8 cellular contexts compared by ENCODE assay signal in the genomic region with DNA sequence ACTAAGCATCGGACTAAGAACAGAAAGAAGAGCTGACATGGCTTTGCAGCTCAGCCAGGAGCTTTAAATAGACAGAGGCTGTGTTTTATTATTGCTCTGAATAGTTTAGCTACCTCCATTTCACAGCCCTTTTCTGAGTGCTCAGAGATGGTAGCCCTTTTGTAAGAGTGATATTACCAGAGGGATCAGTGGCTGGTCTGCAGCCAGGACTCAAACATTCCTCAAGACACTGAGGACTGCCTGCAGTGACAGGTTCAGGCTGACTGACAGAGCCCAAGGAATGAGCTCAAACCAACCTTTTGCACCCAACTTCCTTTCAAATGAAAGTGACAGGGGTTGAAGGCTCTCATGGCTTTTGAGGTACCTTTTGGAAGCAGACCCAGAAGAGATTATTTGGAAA.
DNase-seq lines count a peak whose midpoint lies in the region; ATAC-seq lines count a peak whose summit lies in the region.

No MANE protein-coding gene starts in this region.

- peaks cover 33% of the 10 kb centered on the region for H3K4me1 Mint-ChIP-seq in activated T-cell treated with anti-CD3 and anti-CD28 coated beads, Interleukin-2, amount 50 U/mL, for 24 hours (ENCODE audit: low read depth)
- peaks cover 14% of the 10 kb centered on the region for H3K4me1 Mint-ChIP-seq in memory B cell

- no peak for DNase-seq in activated T-cell treated with anti-CD3 and anti-CD28 coated beads, Interleukin-2, amount 50 U/mL, for 24 hours
- no peak for DNase-seq in activated T-cell treated with anti-CD3 and anti-CD28 coated beads, Interleukin-2, amount 50 U/mL, for 48 hours
- DNase-seq in amniotic epithelial cell (ENCODE audit: low read depth) (peak; percentile 20), memory B cell (ENCODE audit: low spot score in 2 of 2) (peak in 1 of 2 donors; percentile 2), HK-2 (ENCODE audit: unreplicated experiment) (no peak), T-helper 9 cell (no peak), NCI-H146 (lab: John Stamatoyannopoulos, UW) (no peak)

- peak overlapping the region; percentile 87 for H3K27ac Mint-ChIP-seq in activated T-cell treated with anti-CD3 and anti-CD28 coated beads, Interleukin-2, amount 50 U/mL, for 24 hours
- peak overlapping the region; percentile 100 for H3K27ac Mint-ChIP-seq in memory B cell

- H3K9me3 Mint-ChIP-seq in activated T-cell treated with anti-CD3 and anti-CD28 coated beads, Interleukin-2, amount 50 U/mL, for 24 hours = no peaks in the 10 kb centered on the region
- no peaks in the 10 kb centered on the region for H3K9me3 Mint-ChIP-seq in memory B cell

- peak overlapping the region; percentile 68 for H3K4me3 Mint-ChIP-seq in activated T-cell treated with anti-CD3 and anti-CD28 coated beads, Interleukin-2, amount 50 U/mL, for 24 hours
- peak overlapping the region; percentile 84 for H3K4me3 Mint-ChIP-seq in memory B cell

- H3K27me3 Mint-ChIP-seq in activated T-cell treated with anti-CD3 and anti-CD28 coated beads, Interleukin-2, amount 50 U/mL, for 24 hours = no peaks in the 10 kb centered on the region
- no peaks in the 10 kb centered on the region for H3K27me3 Mint-ChIP-seq in memory B cell

- ATAC-seq in HG03097 (IDR thresholded peaks at IDR 0.05; ENCODE audit: low FRiP score, unreplicated experiment) (peak; percentile 47), memory B cell (ENCODE audit: low read depth) (peak; percentile 33)

- peaks cover 55% of the 10 kb centered on the region for H3K36me3 Mint-ChIP-seq in activated T-cell treated with anti-CD3 and anti-CD28 coated beads, Interleukin-2, amount 50 U/mL, for 24 hours (ENCODE audit: low read depth)
- peaks cover 8% of the 10 kb centered on the region for H3K36me3 Mint-ChIP-seq in memory B cell
